ENCODE assay signal across 10 cellular contexts in genomic region chr11:124174001-124174400, GRCh38. TPM values are rescaled to one million over a fixed set of nuclear protein-coding genes. Genes with fewer than 3 reads are reported as not detected.
DNase-seq lines count a peak whose midpoint lies in the region; ATAC-seq, FAIRE-seq and TF ChIP-seq lines count a peak whose summit lies in the region.
"Had no signal": no experiment of that assay in that cellular context is flagged by ENCODE, and none has a peak within 500 bp of the region (broad histone marks: within the 10 kb centered on the region; RNA-seq: fewer than 3 reads in every experiment).

No MANE protein-coding gene starts in this region.

- intact Hi-C loops in PC-3 (cut with micrococcal nuclease) = no loop called here
- intact Hi-C loops in thyroid gland (cut with DNase I) = no loop called here
- intact Hi-C loops in activated CD8-positive, alpha-beta T cell treated with anti-CD3 and anti-CD28 coated beads for 36 hours (cut with micrococcal nuclease) = no loop called here

- H3K27ac ChIP-seq in SK-N-SH (ENCODE audit: low read depth in 2 of 2, low read length in 1 of 2) (no peak overlapping the region), PC-3 (ENCODE audit: low read length) (no peak overlapping the region), thyroid gland (peak overlapping the region; percentile 8 to 62 (median 14))
- H3K27ac ChIP-seq in CD8-positive, alpha-beta memory T cell (ENCODE audit: low read depth, low read length) = no peak overlapping the region
- H3K27ac ChIP-seq: HL-60 had no signal

- TF ChIP-seq CTCF in SK-N-SH (IDR thresholded peaks at IDR 0.05) (no peak), PC-3 (conservative IDR thresholded peaks at IDR 0.05; ENCODE audit: low read depth, low read length) (no peak), thyroid gland (IDR thresholded peaks at IDR 0.05) (no peak)
- TF ChIP-seq CTCF in activated CD8-positive, alpha-beta T cell treated with anti-CD3 and anti-CD28 coated beads for 36 hours (IDR thresholded peaks at IDR 0.05) = no peak

- H2AFZ ChIP-seq in SK-N-SH (ENCODE audit: low read depth) (no peak overlapping the region), PC-3 (ENCODE audit: low read length) (no peak overlapping the region)

- H3K36me3 Mint-ChIP-seq in activated CD8-positive, alpha-beta T cell treated with anti-CD3 and anti-CD28 coated beads for 36 hours (ENCODE audit: low read depth) = no peaks in the 10 kb centered on the region
- H3K36me3 Mint-ChIP-seq in CD8-positive, alpha-beta memory T cell = no peaks in the 10 kb centered on the region
- H3K36me3 Mint-ChIP-seq: CD4-positive, CD25-positive, alpha-beta regulatory T cell had no signal

- H3K9ac ChIP-seq in SK-N-SH (no peak overlapping the region), PC-3 (ENCODE audit: low read length) (no peak overlapping the region)

- CTCF ChIA-PET in SK-N-SH (lab: Yijun Ruan, JAX) (interaction anchor here (0.7 to 2.2 kb wide), 4 partner anchors 13 to 21 kb away, joined by 3 to 9 read pairs (median 3); no protein-coding TSS in a partner anchor), PC-3 (lab: Charles Lee) (interaction anchor here (0.6 to 1.1 kb wide), 2 partner anchors 13 to 21 kb away, joined by 3 to 4 read pairs; no protein-coding TSS in a partner anchor)
- CTCF ChIA-PET in activated CD8-positive, alpha-beta T cell treated with anti-CD3 and anti-CD28 coated beads for 36 hours (lab: Charles Lee) = interaction anchor here (1.0 to 2.8 kb wide), 3 partner anchors 19 to 102 kb away, joined by 3 to 7 read pairs (median 6); no protein-coding TSS in a partner anchor
- CTCF ChIA-PET in CD8-positive, alpha-beta memory T cell (lab: Charles Lee) = no interaction called here

- POLR2A ChIA-PET in SK-N-SH (lab: Yijun Ruan, JAX) (no interaction called here), PC-3 (lab: Charles Lee; ENCODE audit: unreplicated experiment) (interaction anchor here (0.5 kb wide), 1 partner anchor 237 kb away, joined by 3 read pairs; no protein-coding TSS in a partner anchor)
- POLR2A ChIA-PET in activated CD8-positive, alpha-beta T cell treated with anti-CD3 and anti-CD28 coated beads for 36 hours (lab: Charles Lee) = no interaction called here
- POLR2A ChIA-PET in CD8-positive, alpha-beta memory T cell (lab: Charles Lee) = no interaction called here

- H3K4me1 Mint-ChIP-seq in activated CD8-positive, alpha-beta T cell treated with anti-CD3 and anti-CD28 coated beads for 36 hours (ENCODE audit: low read depth) = no peaks in the 10 kb centered on the region
- H3K4me1 Mint-ChIP-seq in CD8-positive, alpha-beta memory T cell = no peaks in the 10 kb centered on the region
- H3K4me1 Mint-ChIP-seq: CD4-positive, CD25-positive, alpha-beta regulatory T cell had no signal

- no peak for FAIRE-seq in frontal cortex (lab: Jason Lieb, UNC)

- H3K4me2 ChIP-seq in SK-N-SH (no peak overlapping the region), PC-3 (ENCODE audit: low read length) (no peak overlapping the region)

- no peaks in the 10 kb centered on the region for H4K20me1 ChIP-seq in SK-N-SH (ENCODE audit: insufficient read depth)
- no peaks in the 10 kb centered on the region for H4K20me1 ChIP-seq in PC-3 (ENCODE audit: low read length)

- ATAC-seq in SK-N-SH treated with all-trans-retinoic acid at 6 μM for 48 hours = peak; percentile 37; the same call in 1 of the 3 replicates
- peak; percentile 78 for ATAC-seq in PC-3
- no peak for ATAC-seq in activated CD8-positive, alpha-beta T cell treated with anti-CD3 and anti-CD28 coated beads for 36 hours

- H3K4me1 ChIP-seq in SK-N-SH (ENCODE audit: control insufficient read depth in 1 of 2, insufficient read depth in 2 of 2, low read depth in 1 of 2, low read length in 1 of 2) = no peaks in the 10 kb centered on the region
- H3K4me1 ChIP-seq in PC-3 (ENCODE audit: insufficient read depth, low read length) = no peaks in the 10 kb centered on the region
- H3K4me1 ChIP-seq in thyroid gland = peaks cover 0 to 8% of the 10 kb centered on the region in 2 donors
- no peaks in the 10 kb centered on the region for H3K4me1 ChIP-seq in CD8-positive, alpha-beta memory T cell (ENCODE audit: insufficient read depth, low read length)

- H3K9me3 ChIP-seq in SK-N-SH (no peaks in the 10 kb centered on the region), PC-3 (ENCODE audit: low read length) (no peaks in the 10 kb centered on the region), thyroid gland (no peaks in the 10 kb centered on the region)
- no peaks in the 10 kb centered on the region for H3K9me3 ChIP-seq in CD8-positive, alpha-beta memory T cell (ENCODE audit: low read length)

- no peaks in the 10 kb centered on the region for H3F3A ChIP-seq in SK-N-SH (replicated peaks; ENCODE audit: insufficient read depth)
- H3F3A ChIP-seq in PC-3 (ENCODE audit: low read length, unreplicated experiment) = no peaks in the 10 kb centered on the region

- H3K27ac Mint-ChIP-seq in activated CD8-positive, alpha-beta T cell treated with anti-CD3 and anti-CD28 coated beads for 36 hours = no peak overlapping the region
- no peak overlapping the region for H3K27ac Mint-ChIP-seq in CD8-positive, alpha-beta memory T cell
- H3K27ac Mint-ChIP-seq: CD4-positive, CD25-positive, alpha-beta regulatory T cell had no signal

- no peak for TF ChIP-seq EP300 in SK-N-SH (IDR thresholded peaks at IDR 0.05; ENCODE audit: borderline replicate concordance in 1 of 2, low read depth in 1 of 2, low read length in 1 of 2)

- H3K4me3 Mint-ChIP-seq in activated CD8-positive, alpha-beta T cell treated with anti-CD3 and anti-CD28 coated beads for 36 hours = no peak overlapping the region
- no peak overlapping the region for H3K4me3 Mint-ChIP-seq in CD8-positive, alpha-beta memory T cell
- H3K4me3 Mint-ChIP-seq: CD4-positive, CD25-positive, alpha-beta regulatory T cell had no signal

- H3K27me3 ChIP-seq in SK-N-SH (ENCODE audit: insufficient read depth) = no peaks in the 10 kb centered on the region
- no peaks in the 10 kb centered on the region; the same call in 1 of the 2 replicates for H3K27me3 ChIP-seq in PC-3 (ENCODE audit: low read length)
- no peaks in the 10 kb centered on the region for H3K27me3 ChIP-seq in thyroid gland
- no peaks in the 10 kb centered on the region for H3K27me3 ChIP-seq in CD8-positive, alpha-beta memory T cell (ENCODE audit: insufficient read depth, low read length, poor library complexity, severe bottlenecking)

- 2% methylated on average over 3 of the region's 3 CpGs for WGBS in SK-N-SH (ENCODE audit: low lambda C conversion rate)
- 16 to 18% methylated on average over 3 of the region's 3 CpGs for WGBS in thyroid gland, 2 donors

- no peak overlapping the region for H3K4me3 ChIP-seq in SK-N-SH (ENCODE audit: low read depth in 2 of 2, low read length in 1 of 2)
- H3K4me3 ChIP-seq in PC-3 (ENCODE audit: low read length) = no peak overlapping the region
- no peak overlapping the region for H3K4me3 ChIP-seq in thyroid gland (replicated peaks in 1 of 3)
- no peak overlapping the region for H3K4me3 ChIP-seq in CD8-positive, alpha-beta memory T cell (ENCODE audit: low read length)

- TF ChIP-seq RAD21 in SK-N-SH (IDR thresholded peaks at IDR 0.05; ENCODE audit: low read length) = no peak

- no peak for DNase-seq in SK-N-SH
- DNase-seq in PC-3 = peak; percentile 78
- peak; percentile 10 to 33 for DNase-seq in frontal cortex (ENCODE audit: low spot score in 2 of 2)
- peak; percentile 47 to 51 for DNase-seq in thyroid gland
- DNase-seq in activated CD8-positive, alpha-beta T cell treated with anti-CD3 and anti-CD28 coated beads for 36 hours = no peak
- no peak for DNase-seq in GOT3 (lab: John Stamatoyannopoulos, UW)
- DNase-seq in CD8-positive, alpha-beta memory T cell = no peak
- DNase-seq: CD4-positive, CD25-positive, alpha-beta regulatory T cell had no signal

- H3K9me3 Mint-ChIP-seq in activated CD8-positive, alpha-beta T cell treated with anti-CD3 and anti-CD28 coated beads for 36 hours = no peaks in the 10 kb centered on the region
- no peaks in the 10 kb centered on the region for H3K9me3 Mint-ChIP-seq in CD8-positive, alpha-beta memory T cell

- H3K27me3 Mint-ChIP-seq in activated CD8-positive, alpha-beta T cell treated with anti-CD3 and anti-CD28 coated beads for 36 hours = peaks cover 2% of the 10 kb centered on the region
- H3K27me3 Mint-ChIP-seq in CD8-positive, alpha-beta memory T cell = peaks cover 0 to under 1% of the 10 kb centered on the region in 2 donors

- H3K79me2 ChIP-seq in SK-N-SH (ENCODE audit: insufficient read depth) (no peaks in the 10 kb centered on the region), PC-3 (ENCODE audit: low read length) (no peaks in the 10 kb centered on the region)

- no peaks in the 10 kb centered on the region for H3K9me2 ChIP-seq in SK-N-SH
- H3K9me2 ChIP-seq in PC-3 (replicated peaks; ENCODE audit: low read length) = no peaks in the 10 kb centered on the region

- no TSS peak for BruUV-seq in PC-3 (replicated peaks; lab: Mats Ljungman, UMichigan)

- H3K36me3 ChIP-seq in SK-N-SH (replicated peaks in 1 of 2; ENCODE audit: control insufficient read depth in 1 of 2, insufficient read depth in 2 of 2, low read length in 1 of 2) (no peaks in the 10 kb centered on the region), PC-3 (ENCODE audit: low read depth, low read length) (no peaks in the 10 kb centered on the region), thyroid gland (no peaks in the 10 kb centered on the region)
- no peaks in the 10 kb centered on the region for H3K36me3 ChIP-seq in CD8-positive, alpha-beta memory T cell (ENCODE audit: insufficient read depth, low read length)

- TF ChIP-seq POLR2A in thyroid gland (IDR thresholded peaks at IDR 0.05) = no peak

TF ChIP-seq in SK-N-SH treated with all-trans-retinoic acid at 6 μM for 48 hours, 23 proteins besides CTCF, POLR2A, EP300 and RAD21 (continues in another document):
- no peak for TF ChIP-seq ISL1 (CRISPR knock-in tag; IDR thresholded peaks at IDR 0.05)
- no peak for TF ChIP-seq ARNTL (CRISPR knock-in tag; IDR thresholded peaks at IDR 0.05; ENCODE audit: borderline replicate concordance, low read depth)

TF ChIP-seq in SK-N-SH, 30 proteins besides CTCF, POLR2A, EP300 and RAD21 (continues in another document):
- no peak for TF ChIP-seq FOXJ3 (CRISPR knock-in tag; IDR thresholded peaks at IDR 0.05)
- TF ChIP-seq ELF1 (IDR thresholded peaks at IDR 0.05) = no peak

RNA-seq across cellular contexts. Expression of gene OR10D3, which starts 9.1 kb away (rescaled TPM):
- polyA plus RNA-seq in SK-N-SH (2012; rRNA removed) = not detected in 2 replicates
- polyA plus RNA-seq in SK-N-SH (2012; cell fraction: cytosol; rRNA removed) = not detected in 2 replicates
- not detected in 2 replicates for polyA plus RNA-seq in SK-N-SH (2012; cell fraction: nucleus; rRNA removed)
- total RNA-seq in PC-3 (2014; rRNA removed) (0.15 and 0.29 TPM in 2 replicates), frontal cortex (not detected), thyroid gland (not detected)
- not detected for total RNA-seq in activated CD8-positive, alpha-beta T cell treated with anti-CD3 and anti-CD28 coated beads for 36 hours
- not detected for total RNA-seq in CD8-positive, alpha-beta memory T cell
- not detected for polyA plus RNA-seq in CD8-positive, alpha-beta memory T cell
- total RNA-seq: CD4-positive, CD25-positive, alpha-beta regulatory T cell had no signal
- polyA plus RNA-seq: CD4-positive, CD25-positive, alpha-beta regulatory T cell had no signal

RNA-seq across cellular contexts. Expression of gene VWA5A, which starts 58.8 kb away (rescaled TPM):
- polyA plus RNA-seq in SK-N-SH (2012; rRNA removed) = 7.6 and 11.7 TPM in 2 replicates
- polyA plus RNA-seq in SK-N-SH (2012; cell fraction: cytosol; rRNA removed) = 7.4 and 8.0 TPM in 2 replicates
- polyA plus RNA-seq in SK-N-SH (2012; cell fraction: nucleus; rRNA removed) = 10.5 and 16.2 TPM in 2 replicates
- total RNA-seq in PC-3 (2014; rRNA removed) = 0.17 TPM in 1 of 2 replicates, not detected in the other
- total RNA-seq in frontal cortex = 11.0 TPM
- 10 to 100 TPM; 19.5 to 23.5 (median 21.3) TPM for total RNA-seq in thyroid gland
- 1 to 10 TPM; 4.4 TPM for total RNA-seq in activated CD8-positive, alpha-beta T cell treated with anti-CD3 and anti-CD28 coated beads for 36 hours
- 1 to 10 TPM; 2.9 to 3.3 TPM for total RNA-seq in CD8-positive, alpha-beta memory T cell
- 5.3 TPM for polyA plus RNA-seq in CD8-positive, alpha-beta memory T cell

Comparison
In these comparisons a context has a peak if more than half of its experiments do, and no peak if none do; other contexts are left out.
1. DNase-seq: peak in PC-3 (single experiment), frontal cortex (2 of 2) and thyroid gland (2 of 2); none in SK-N-SH (single experiment), activated CD8-positive, alpha-beta T cell treated with anti-CD3 and anti-CD28 coated beads for 36 hours (single experiment), GOT3 (single experiment) and CD8-positive, alpha-beta memory T cell (0 of 5).
2. H3K27ac ChIP-seq: peak in thyroid gland (3 of 3); none in SK-N-SH (0 of 2), PC-3 (single experiment) and CD8-positive, alpha-beta memory T cell (single experiment).